ENCODE assay signal across 27 cellular contexts in genomic region chr3:9785602-9786001, GRCh38. TPM values are rescaled to one million over a fixed set of nuclear protein-coding genes. Genes with fewer than 3 reads are reported as not detected.
DNase-seq lines count a peak whose midpoint lies in the region; ATAC-seq and TF ChIP-seq lines count a peak whose summit lies in the region.
"Had no signal": no experiment of that assay in that cellular context is flagged by ENCODE, and none has a peak within 500 bp of the region (broad histone marks: within the 10 kb centered on the region; RNA-seq: fewer than 3 reads in every experiment).

No MANE protein-coding gene starts in this region.

- H3K36me3 ChIP-seq in heart left ventricle (peaks cover 0 to 96% (median 91%) of the 10 kb centered on the region in 9 donors), tibial nerve (peaks cover 5 to 100% (median 11%) of the 10 kb centered on the region in 3 donors), stomach (peaks cover 57 to 100% (median 99%) of the 10 kb centered on the region in 4 donors)

- H3K4me1 Mint-ChIP-seq in T-helper 17 cell, result peaks cover 24% of the 10 kb centered on the region
- H3K4me1 Mint-ChIP-seq: endodermal cell had no signal

- intact Hi-C loops in heart left ventricle (cut with DNase I) (loop anchor here in 1 of 10 donors (5.0 kb wide), 1 partner anchor 33 kb away; no protein-coding TSS in a partner anchor), cardiac septum (cut with DNase I) (no loop called here), stomach (cut with DNase I; ENCODE audit: low total_unique reads) (no loop called here)

- DNase-seq in heart left ventricle (no peak), cardiac septum (ENCODE audit: low spot score) (no peak), T-helper 17 cell (no peak), epithelial cell of prostate (ENCODE audit: low read depth, low spot score) (no peak), tibial nerve (ENCODE audit: low spot score in 2 of 2) (no peak), stomach (no peak), GDM1 (lab: John Stamatoyannopoulos, UW) (no peak)
- DNase-seq: activated B cell treated with CpG ODN at 0.5 μM for 24 hours; activated CD4-positive, alpha-beta T cell treated with anti-CD3 and anti-CD28 coated beads, Interleukin-2, amount 10 ng/mL, durations not matched to agents 7 days and 5 days; activated naive CD4-positive, alpha-beta T cell treated with Interleukin-2 at 50 U/mL for 16 hours; anterior cingulate cortex; endodermal cell; foreskin melanocyte; NCI-H1048; NCI-H2107; NCI-H345; NCI-H748 treated with DMSO at 0.1 percent for 48 hours; right cardiac atrium; SHP77 treated with DMSO at 0.1 percent for 48 hours; stimulated activated naive CD8-positive, alpha-beta T cell treated with anti-CD3 and anti-CD28 coated beads, Interleukin-15, amount 100 ng/mL, for 72 hours; T1000; thyroid gland had no signal

- ATAC-seq in heart left ventricle (peak in 3 of 4 donors; percentile 24 to 33 (median 31)), T-helper 17 cell (no peak)
- ATAC-seq: Panc1; stimulated activated naive CD8-positive, alpha-beta T cell treated with anti-CD3 and anti-CD28 coated beads, Interleukin-15, amount 100 ng/mL, for 72 hours had no signal

- H3K27ac ChIP-seq in heart left ventricle, result no peak overlapping the region
- H3K27ac ChIP-seq in epithelial cell of prostate, result peak overlapping the region; percentile 24
- H3K27ac ChIP-seq in tibial nerve, result no peak overlapping the region
- H3K27ac ChIP-seq in stomach, result no peak overlapping the region
- H3K27ac ChIP-seq: BLaER1 treated with 17β-estradiol and CSF1 and Interleukin-3, amounts not matched to agents 10 nM and 100 nM; esophagus muscularis mucosa; thyroid gland had no signal

- peaks cover 19% of the 10 kb centered on the region for H3K36me3 Mint-ChIP-seq in T-helper 17 cell (ENCODE audit: low read depth)

- TF ChIP-seq EP300 in tibial nerve (IDR thresholded peaks at IDR 0.05) (no peak), stomach (IDR thresholded peaks at IDR 0.05) (no peak)

- TF ChIP-seq POLR2A in heart left ventricle (IDR thresholded peaks at IDR 0.05), result no peak
- no peak for TF ChIP-seq POLR2A in tibial nerve (IDR thresholded peaks at IDR 0.05)
- no peak for TF ChIP-seq POLR2A in stomach (IDR thresholded peaks at IDR 0.05)

- H3K27ac Mint-ChIP-seq in T-helper 17 cell, result peak overlapping the region; percentile 53
- H3K27ac Mint-ChIP-seq: activated B cell treated with CpG ODN at 0.5 μM for 24 hours; activated CD4-positive, alpha-beta T cell treated with anti-CD3 and anti-CD28 coated beads, Interleukin-2, amount 10 ng/mL, durations not matched to agents 7 days and 5 days; endodermal cell; IgD-negative memory B cell had no signal

- H3K9me3 ChIP-seq in heart left ventricle (no peaks in the 10 kb centered on the region), T-helper 17 cell (ENCODE audit: control insufficient read depth, low read length, poor library complexity, severe bottlenecking) (no peaks in the 10 kb centered on the region), tibial nerve (no peaks in the 10 kb centered on the region), stomach (no peaks in the 10 kb centered on the region)
- H3K9me3 ChIP-seq: BLaER1 treated with 17β-estradiol and CSF1 and Interleukin-3, amounts not matched to agents 10 nM and 100 nM; esophagus muscularis mucosa; thyroid gland had no signal

- 62 to 73% (median 69%) methylated on average over 7 of the region's 7 CpGs for WGBS in heart left ventricle, 4 donors
- WGBS in tibial nerve, 2 donors, result 83 to 85% methylated on average over 7 of the region's 7 CpGs
- WGBS in stomach, 5 donors, result 58 to 76% (median 66%) methylated on average over 7 of the region's 7 CpGs

- H3K27me3 Mint-ChIP-seq in T-helper 17 cell, result no peaks in the 10 kb centered on the region
- H3K27me3 Mint-ChIP-seq: activated B cell treated with CpG ODN at 0.5 μM for 24 hours; activated CD4-positive, alpha-beta T cell treated with anti-CD3 and anti-CD28 coated beads, Interleukin-2, amount 10 ng/mL, durations not matched to agents 7 days and 5 days; IgD-negative memory B cell; stimulated activated naive CD8-positive, alpha-beta T cell treated with anti-CD3 and anti-CD28 coated beads, Interleukin-15, amount 100 ng/mL, for 72 hours had no signal

- TF ChIP-seq CTCF in heart left ventricle (IDR thresholded peaks at IDR 0.05) (no peak), tibial nerve (IDR thresholded peaks at IDR 0.05) (no peak), stomach (IDR thresholded peaks at IDR 0.05) (no peak)

- H3K4me3 Mint-ChIP-seq in T-helper 17 cell, result no peak overlapping the region
- H3K4me3 Mint-ChIP-seq: activated B cell treated with CpG ODN at 0.5 μM for 24 hours; activated CD4-positive, alpha-beta T cell treated with anti-CD3 and anti-CD28 coated beads, Interleukin-2, amount 10 ng/mL, durations not matched to agents 7 days and 5 days; endodermal cell; stimulated activated naive CD8-positive, alpha-beta T cell treated with anti-CD3 and anti-CD28 coated beads, Interleukin-15, amount 100 ng/mL, for 72 hours had no signal

- H3K4me1 ChIP-seq in heart left ventricle (peaks cover 0 to 25% (median 0%) of the 10 kb centered on the region in 12 donors), tibial nerve (peaks cover 0 to 9% (median 2%) of the 10 kb centered on the region in 4 donors), stomach (peaks cover 0 to 14% (median 4%) of the 10 kb centered on the region in 4 donors)

- H3K4me3 ChIP-seq in heart left ventricle (no peak overlapping the region), tibial nerve (no peak overlapping the region), stomach (no peak overlapping the region)
- H3K4me3 ChIP-seq: BLaER1 treated with 17β-estradiol and CSF1 and Interleukin-3, amounts not matched to agents 10 nM and 100 nM; esophagus muscularis mucosa; smooth muscle cell; thyroid gland had no signal

- H3K27me3 ChIP-seq in heart left ventricle (no peaks in the 10 kb centered on the region), tibial nerve (no peaks in the 10 kb centered on the region), stomach (no peaks in the 10 kb centered on the region)
- H3K27me3 ChIP-seq: BLaER1 treated with 17β-estradiol and CSF1 and Interleukin-3, amounts not matched to agents 10 nM and 100 nM; esophagus muscularis mucosa; thyroid gland had no signal

RNA-seq across cellular contexts. Expression of gene TADA3, which starts 6.7 kb away (rescaled TPM):
- 10 to 100 TPM; 32.8 to 61.5 (median 45.9) TPM for total RNA-seq in heart left ventricle
- 10 to 100 TPM; 37.2 to 53.3 TPM for polyA plus RNA-seq in heart left ventricle
- total RNA-seq in cardiac septum, result 50.1 TPM
- 10 to 100 TPM; 32.2 to 35.2 TPM for total RNA-seq in T-helper 17 cell
- total RNA-seq in tibial nerve, result 10 to 100 TPM; 56.1 to 69.0 (median 65.4) TPM
- total RNA-seq in stomach, result 10 to 100 TPM; 29.2 to 62.6 (median 31.2) TPM
- 10 to 100 TPM; 36.4 to 62.0 (median 61.0) TPM for polyA plus RNA-seq in stomach

RNA-seq across cellular contexts. Expression of gene ARPC4, which starts 7.3 kb away (rescaled TPM):
- total RNA-seq in heart left ventricle, result 100 to 1,000 TPM in 1 of 9 donors, 10 to 100 TPM in 8; 48.8 to 147 (median 79.7) TPM
- polyA plus RNA-seq in heart left ventricle, result 100 to 1,000 TPM in 1 of 2 donors, 10 to 100 TPM in 1; 30.0 to 151 TPM
- total RNA-seq in cardiac septum, result 79.8 TPM
- total RNA-seq in T-helper 17 cell, result 100 to 1,000 TPM; 155 to 192 TPM
- 100 to 1,000 TPM in 2 of 4 donors, 10 to 100 TPM in 2; 96.3 to 169 (median 125) TPM for total RNA-seq in tibial nerve
- total RNA-seq in stomach, result 100 to 1,000 TPM in 3 of 5 donors, 10 to 100 TPM in 2; 45.5 to 173 (median 129) TPM
- 100 to 1,000 TPM in 2 of 3 donors, 10 to 100 TPM in 1; 69.4 to 180 (median 117) TPM for polyA plus RNA-seq in stomach

RNA-seq across cellular contexts. Expression of gene CAMK1, which starts 15.9 kb away (rescaled TPM):
- total RNA-seq in heart left ventricle (10 to 100 TPM in 7 of 9 donors, 1 to 10 TPM in 2; 9.7 to 26.3 (median 14.7) TPM), cardiac septum (10.0 TPM), T-helper 17 cell (1 to 10 TPM; 1.9 to 2.2 TPM), tibial nerve (10 to 100 TPM; 60.3 to 94.8 (median 72.2) TPM), stomach (10 to 100 TPM; 14.3 to 61.1 (median 27.4) TPM)
- polyA plus RNA-seq in heart left ventricle (10 to 100 TPM; 13.8 to 17.5 TPM), stomach (10 to 100 TPM; 22.9 to 37.2 (median 23.2) TPM)

RNA-seq across cellular contexts. Expression of gene TTLL3, which starts 24.5 kb away (rescaled TPM):
- total RNA-seq in heart left ventricle, result 10 to 100 TPM in 5 of 9 donors, 1 to 10 TPM in 4; 7.0 to 30.3 (median 11.8) TPM
- 10 to 100 TPM in 1 of 2 donors, 1 to 10 TPM in 1; 4.7 to 17.3 TPM for polyA plus RNA-seq in heart left ventricle
- total RNA-seq in cardiac septum, result 19.5 TPM
- total RNA-seq in T-helper 17 cell, result 10 to 100 TPM; 87.2 to 88.7 TPM
- 100 to 1,000 TPM in 3 of 4 donors, 10 to 100 TPM in 1; 58.2 to 173 (median 120) TPM for total RNA-seq in tibial nerve
- total RNA-seq in stomach, result 100 to 1,000 TPM in 4 of 5 donors, 10 to 100 TPM in 1; 50.3 to 593 (median 210) TPM
- polyA plus RNA-seq in stomach, result 10 to 100 TPM in 1 of 3 donors, 1 to 10 TPM in 2; 6.7 to 34.0 (median 7.8) TPM

RNA-seq across cellular contexts. Expression of gene OGG1, which starts 35.9 kb away (rescaled TPM):
- total RNA-seq in heart left ventricle, result 10 to 100 TPM in 2 of 9 donors, 1 to 10 TPM in 7; 6.2 to 14.8 (median 8.3) TPM
- 10 to 100 TPM in 1 of 2 donors, 1 to 10 TPM in 1; 9.8 to 12.2 TPM for polyA plus RNA-seq in heart left ventricle
- total RNA-seq in cardiac septum, result 9.6 TPM
- total RNA-seq in T-helper 17 cell, result 10 to 100 TPM; 18.4 to 22.6 TPM
- total RNA-seq in tibial nerve, result 10 to 100 TPM; 26.8 to 54.9 (median 40.6) TPM
- total RNA-seq in stomach, result 10 to 100 TPM in 4 of 5 donors, 1 to 10 TPM in 1; 7.6 to 54.5 (median 22.0) TPM
- polyA plus RNA-seq in stomach, result 10 to 100 TPM; 12.4 to 20.0 (median 15.1) TPM
